9 cellular contexts compared by ENCODE assay signal in the genomic region with DNA sequence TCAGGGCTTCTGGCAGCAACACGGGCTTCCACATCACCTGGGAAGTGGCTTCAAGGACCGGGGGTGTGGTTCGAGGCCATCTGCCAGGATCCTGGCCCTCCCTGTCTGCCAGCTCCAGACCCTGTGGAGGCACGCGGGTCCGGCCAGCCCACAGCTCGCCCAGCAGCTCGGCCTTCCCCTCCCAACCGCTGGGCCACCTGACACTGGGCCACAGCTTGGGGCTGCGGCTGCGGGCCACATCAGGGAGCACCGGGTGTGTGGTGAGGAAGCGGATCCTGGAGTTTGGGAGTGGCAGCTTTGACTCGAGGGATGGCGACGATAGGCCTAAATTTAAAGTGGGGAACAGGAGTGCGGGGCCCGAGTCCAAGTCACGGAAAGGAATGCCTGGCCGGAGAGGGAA. TPM values are rescaled to one million over a fixed set of nuclear protein-coding genes. Genes with fewer than 3 reads are reported as not detected.
DNase-seq lines count a peak whose midpoint lies in the region; ATAC-seq, FAIRE-seq and TF ChIP-seq lines count a peak whose summit lies in the region.
"Had no signal": no experiment of that assay in that cellular context is flagged by ENCODE, and none has a peak within 500 bp of the region (broad histone marks: within the 10 kb centered on the region; RNA-seq: fewer than 3 reads in every experiment).

No MANE protein-coding gene starts in this region.

- WGBS in IMR-90 (ENCODE audit: extremely low coverage in 2 of 2, insufficient read length in 1 of 2), 2 experiments = 60% methylated on average over 2 of the region's 20 CpGs; no CpG with 5 or more reads in 1 of the 2 experiments

- no peak overlapping the region for H3K23ac ChIP-seq in IMR-90 (ENCODE audit: low read depth, low read length)

- no peak for ATAC-seq in IMR-90 (ENCODE audit: low read depth)
- ATAC-seq in naive thymus-derived CD8-positive, alpha-beta T cell = no peak
- no peak for ATAC-seq in HG03378 (IDR thresholded peaks at IDR 0.05; ENCODE audit: unreplicated experiment)

- no peak overlapping the region for H2BK120ac ChIP-seq in IMR-90 (ENCODE audit: low read depth, low read length)

- no peaks in the 10 kb centered on the region for H3K79me1 ChIP-seq in IMR-90 (ENCODE audit: low read depth in 1 of 2, low read length in 2 of 2)

- no peak overlapping the region for H2BK15ac ChIP-seq in IMR-90 (ENCODE audit: low read depth, low read length)

- CTCF ChIA-PET in IMR-90 (lab: Yijun Ruan, JAX) = interaction anchor here (0.6 kb wide), 1 partner anchor 180 kb away, joined by 3 read pairs; no protein-coding TSS in a partner anchor

- H2AK9ac ChIP-seq in IMR-90 (replicated peaks; ENCODE audit: low read depth, low read length, poor library complexity) = no peak overlapping the region

- no peaks in the 10 kb centered on the region for H3K9me1 ChIP-seq in IMR-90 (ENCODE audit: insufficient read depth, low read length)

- peaks cover 6 to 30% (median 23%) of the 10 kb centered on the region in 4 donors for H3K4me1 Mint-ChIP-seq in naive thymus-derived CD8-positive, alpha-beta T cell

- FAIRE-seq in urothelium cell line (lab: Jason Lieb, UNC) = no peak

- no peak overlapping the region for H3K18ac ChIP-seq in IMR-90 (ENCODE audit: low read depth, low read length)

- peak overlapping the region in 2 of 10 donors; percentile 72 to 77 for H3K27ac Mint-ChIP-seq in naive thymus-derived CD8-positive, alpha-beta T cell

- no peak overlapping the region for H3K14ac ChIP-seq in IMR-90 (replicated peaks; ENCODE audit: low read depth, low read length)

- no peak overlapping the region for H2BK20ac ChIP-seq in IMR-90 (ENCODE audit: low read depth, low read length)

- H4K20me1 ChIP-seq in IMR-90 (ENCODE audit: insufficient read depth, low read length) = no peaks in the 10 kb centered on the region

- peak overlapping the region; percentile 86 for H2AFZ ChIP-seq in IMR-90 (replicated peaks; ENCODE audit: low read length, poor library complexity)

- no peak overlapping the region for H4K91ac ChIP-seq in IMR-90 (ENCODE audit: insufficient read depth, low read depth, low read length)

- H3K56ac ChIP-seq in IMR-90 (ENCODE audit: extremely low read depth, insufficient read depth, low read length) = no peak overlapping the region

- TF ChIP-seq POLR2A in IMR-90 (IDR thresholded peaks at IDR 0.05; ENCODE audit: low read depth, low read length) = no peak

- H2AK5ac ChIP-seq in IMR-90 (ENCODE audit: low read depth, low read length) = no peak overlapping the region

- no peaks in the 10 kb centered on the region for H3K9me3 ChIP-seq in IMR-90 (ENCODE audit: control insufficient read depth, insufficient read depth, low read length)

- no peak overlapping the region for H3K9ac ChIP-seq in IMR-90 (ENCODE audit: low read depth, low read length)

- intact Hi-C loops in IMR-90 (cut with micrococcal nuclease) = no loop called here

- no peaks in the 10 kb centered on the region for H3K4me1 ChIP-seq in IMR-90 (ENCODE audit: control insufficient read depth, insufficient read depth, low read length)

- H3K27me3 ChIP-seq in IMR-90 (ENCODE audit: control insufficient read depth, insufficient read depth, low read length) = peaks cover 34% of the 10 kb centered on the region

- POLR2A ChIA-PET in IMR-90 (lab: Charles Lee; ENCODE audit: unreplicated experiment) = no interaction called here
- POLR2A ChIA-PET in naive thymus-derived CD8-positive, alpha-beta T cell (lab: Charles Lee) = interaction anchor here (1.0 to 3.6 kb wide), 3 partner anchors 44 to 236 kb away, joined by 3 to 15 read pairs (median 4); partner anchors contain the start of genes MOB1A and WBP1

- no peaks in the 10 kb centered on the region for H3K36me3 ChIP-seq in IMR-90 (ENCODE audit: control insufficient read depth, insufficient read depth, low read length)

- TF ChIP-seq CTCF in IMR-90 (conservative IDR thresholded peaks at IDR 0.05; ENCODE audit: low read depth, low read length) = no peak
- no peak for TF ChIP-seq CTCF in epithelial cell of proximal tubule (conservative IDR thresholded peaks at IDR 0.05; ENCODE audit: low read depth, low read length)

- H3K4me3 ChIP-seq in IMR-90 (ENCODE audit: insufficient read depth, low read depth, low read length) = no peak overlapping the region
- H3K4me3 ChIP-seq in epithelial cell of proximal tubule (ENCODE audit: low read depth, low read length) = peak overlapping the region; percentile 64

- no peaks in the 10 kb centered on the region for H3K27me3 Mint-ChIP-seq in naive thymus-derived CD8-positive, alpha-beta T cell

- H3K27ac ChIP-seq in IMR-90 (ENCODE audit: insufficient read depth, low read length) = no peak overlapping the region

- H3K9me3 Mint-ChIP-seq in naive thymus-derived CD8-positive, alpha-beta T cell = no peaks in the 10 kb centered on the region

- H3K4me3 Mint-ChIP-seq in naive thymus-derived CD8-positive, alpha-beta T cell = peak overlapping the region; percentile 36 to 84 (median 70)

- peak; percentile 57 for DNase-seq in AG20443 (ENCODE audit: low spot score)
- no peak for DNase-seq in IMR-90
- no peak for DNase-seq in epithelial cell of proximal tubule (ENCODE audit: low read depth)
- peak in 1 of 10 donors; percentile 63 for DNase-seq in naive thymus-derived CD8-positive, alpha-beta T cell
- no peak for DNase-seq in stimulated activated CD4-positive, alpha-beta T cell treated with anti-CD3 and anti-CD28 coated beads, Interleukin-4, amount 100 ng/mL, for 4 hours
- no peak for DNase-seq in mucosa of gallbladder (ENCODE audit: low spot score)
- no peak for DNase-seq in urothelium cell line (ENCODE audit: low spot score)
- DNase-seq: NCI-H226 had no signal

- no peak overlapping the region for H3K4ac ChIP-seq in IMR-90 (ENCODE audit: low read depth, low read length)

- H3K36me3 Mint-ChIP-seq in naive thymus-derived CD8-positive, alpha-beta T cell = no peaks in the 10 kb centered on the region

- no peak for TF ChIP-seq RAD21 in IMR-90 (IDR thresholded peaks at IDR 0.05; ENCODE audit: low read length)

- H4K8ac ChIP-seq in IMR-90 (ENCODE audit: low read depth in 2 of 2, low read length in 2 of 2) = no peak overlapping the region; a peak in 1 of 4 replicates

- no peak overlapping the region for H4K5ac ChIP-seq in IMR-90 (ENCODE audit: low read depth, low read length)

- H3K4me2 ChIP-seq in IMR-90 (ENCODE audit: low read depth, low read length) = no peak overlapping the region

- H2BK5ac ChIP-seq in IMR-90 (ENCODE audit: low read depth, low read length, poor library complexity, severe bottlenecking) = no peak overlapping the region

- in situ Hi-C loops in IMR-90 (cut with MboI; ENCODE audit: low sequenced_read_pairs) = no loop called here

- no TSS peak for BruUV-seq in IMR-90 (replicated peaks; lab: Mats Ljungman, UMichigan)

- dilution Hi-C loops in IMR-90 (cut with HindIII; ENCODE audit: low sequenced_read_pairs, unreplicated experiment) = no loop called here

TF ChIP-seq in IMR-90, 13 proteins besides CTCF, POLR2A, EP300 and RAD21:
- TF ChIP-seq RFX5 (IDR thresholded peaks at IDR 0.05; ENCODE audit: low read depth, low read length) = no peak

RNA-seq across cellular contexts. Expression of gene C2orf81, which starts 6.9 kb away (rescaled TPM):
- under 0.01 and 0.18 TPM in 2 replicates for total RNA-seq in IMR-90 (2012; rRNA removed)
- 0.26 and 0.74 TPM in 2 replicates for polyA plus RNA-seq in IMR-90 (2012; rRNA removed)
- polyA plus RNA-seq in IMR-90 (2012; cell fraction: cytosol; rRNA removed) = 0.55 and 0.91 TPM in 2 replicates
- polyA plus RNA-seq in IMR-90 (2012; cell fraction: nucleus; rRNA removed; ENCODE audit: low replicate concordance) = 0.39 and 0.88 TPM in 2 replicates
- 2.7 and 4.1 TPM in 2 replicates for total RNA-seq in epithelial cell of proximal tubule
- total RNA-seq in naive thymus-derived CD8-positive, alpha-beta T cell = 1 to 10 TPM; 7.5 to 9.8 TPM
- 1 to 10 TPM; 3.2 to 5.3 (median 3.3) TPM for polyA plus RNA-seq in naive thymus-derived CD8-positive, alpha-beta T cell
- total RNA-seq in mucosa of gallbladder = 12.9 TPM

RNA-seq across cellular contexts. Expression of gene WDR54, which starts 7.1 kb away (rescaled TPM):
- total RNA-seq in IMR-90 (2012; rRNA removed) (43.6 and 57.2 TPM in 2 replicates), epithelial cell of proximal tubule (45.1 and 61.7 TPM in 2 replicates), mucosa of gallbladder (38.1 TPM)
- polyA plus RNA-seq in IMR-90 (2012; rRNA removed) = 47.2 and 47.9 TPM in 2 replicates
- 39.3 and 56.6 TPM in 2 replicates for polyA plus RNA-seq in IMR-90 (2012; cell fraction: cytosol; rRNA removed)
- 28.5 and 62.3 TPM in 2 replicates for polyA plus RNA-seq in IMR-90 (2012; cell fraction: nucleus; rRNA removed; ENCODE audit: low replicate concordance)
- total RNA-seq in naive thymus-derived CD8-positive, alpha-beta T cell = 10 to 100 TPM; 28.9 to 31.1 TPM
- 10 to 100 TPM; 43.9 to 65.1 (median 61.7) TPM for polyA plus RNA-seq in naive thymus-derived CD8-positive, alpha-beta T cell

RNA-seq across cellular contexts. Expression of gene RTKN, which starts 27.3 kb away (rescaled TPM):
- total RNA-seq in IMR-90 (2012; rRNA removed) (9.4 and 11.1 TPM in 2 replicates), epithelial cell of proximal tubule (77.3 and 85.3 TPM in 2 replicates), mucosa of gallbladder (86.4 TPM)
- polyA plus RNA-seq in IMR-90 (2012; rRNA removed) = 19.7 and 22.3 TPM in 2 replicates
- polyA plus RNA-seq in IMR-90 (2012; cell fraction: cytosol; rRNA removed) = 12.9 and 13.5 TPM in 2 replicates
- 92.0 and 105 TPM in 2 replicates for polyA plus RNA-seq in IMR-90 (2012; cell fraction: nucleus; rRNA removed; ENCODE audit: low replicate concordance)
- total RNA-seq in naive thymus-derived CD8-positive, alpha-beta T cell = under 1 TPM in 1 of 2 experiments, not detected in 1; 0.47 TPM
- polyA plus RNA-seq in naive thymus-derived CD8-positive, alpha-beta T cell = under 1 TPM; 0.09 to 0.54 (median 0.30) TPM

RNA-seq across cellular contexts. Expression of gene DCTN1, which starts 34.4 kb away (rescaled TPM):
- total RNA-seq in IMR-90 (2012; rRNA removed) (204 and 229 TPM in 2 replicates), epithelial cell of proximal tubule (93.1 and 96.3 TPM in 2 replicates), mucosa of gallbladder (171 TPM)
- 136 and 149 TPM in 2 replicates for polyA plus RNA-seq in IMR-90 (2012; rRNA removed)
- 84.0 and 132 TPM in 2 replicates for polyA plus RNA-seq in IMR-90 (2012; cell fraction: cytosol; rRNA removed)
- 133 and 209 TPM in 2 replicates for polyA plus RNA-seq in IMR-90 (2012; cell fraction: nucleus; rRNA removed; ENCODE audit: low replicate concordance)
- total RNA-seq in naive thymus-derived CD8-positive, alpha-beta T cell = 100 to 1,000 TPM in 1 of 2 experiments, 10 to 100 TPM in 1; 97.5 to 108 TPM
- 10 to 100 TPM; 55.0 to 80.1 (median 68.7) TPM for polyA plus RNA-seq in naive thymus-derived CD8-positive, alpha-beta T cell

RNA-seq across cellular contexts. Expression of gene INO80B, which starts 40.4 kb away (rescaled TPM):
- 4.5 and 5.3 TPM in 2 replicates for total RNA-seq in IMR-90 (2012; rRNA removed)
- polyA plus RNA-seq in IMR-90 (2012; rRNA removed) = 9.2 and 10.5 TPM in 2 replicates
- polyA plus RNA-seq in IMR-90 (2012; cell fraction: cytosol; rRNA removed) = 11.0 and 11.1 TPM in 2 replicates
- 54.7 and 124 TPM in 2 replicates for polyA plus RNA-seq in IMR-90 (2012; cell fraction: nucleus; rRNA removed; ENCODE audit: low replicate concordance)
- total RNA-seq in epithelial cell of proximal tubule = 5.3 and 7.0 TPM in 2 replicates
- 10 to 100 TPM; 93.6 to 93.8 TPM for total RNA-seq in naive thymus-derived CD8-positive, alpha-beta T cell
- 1 to 10 TPM; 8.1 to 9.4 (median 8.2) TPM for polyA plus RNA-seq in naive thymus-derived CD8-positive, alpha-beta T cell
- 51.8 TPM for total RNA-seq in mucosa of gallbladder
